ENCODE assay signal across 35 cellular contexts in genomic region chr4:14545796-14546195, GRCh38.
"Had no signal": no experiment of that assay in that cellular context is flagged by ENCODE, and none has a peak within 500 bp of the region (broad histone marks: within the 10 kb centered on the region; RNA-seq: fewer than 3 reads in every experiment).

No MANE protein-coding gene starts in this region.

- H3K36me3 ChIP-seq: MG63 had no signal

- H3K4me2 ChIP-seq: KMS-11 had no signal

- H3K9me3 ChIP-seq: MG63 had no signal

- H3K9ac ChIP-seq: KMS-11 had no signal

- H3K27ac ChIP-seq: KMS-11 had no signal

- DNase-seq: Karpas-422, Kasumi-1, KBM-7, KG1, MG63, MV-4-11, NCI-H1048, NCI-H1092, NCI-H1092 treated with DMSO at 0.1 percent for 48 hours, NCI-H1105, NCI-H1105 treated with DMSO at 0.1 percent for 48 hours, NCI-H1417, NCI-H1417 treated with DMSO at 0.1 percent for 48 hours, NCI-H1436, NCI-H1436 treated with DMSO at 0.1 percent for 48 hours, NCI-H146, NCI-H1694, NCI-H1694 treated with DMSO at 0.1 percent for 48 hours, NCI-H187, NCI-H187 treated with DMSO at 0.1 percent for 48 hours, NCI-H1930, NCI-H2029, NCI-H2029 treated with DMSO at 0.1 percent for 48 hours, NCI-H2081, NCI-H2081 treated with DMSO at 0.1 percent for 48 hours, NCI-H2107, NCI-H2171, NCI-H2171 treated with DMSO at 0.1 percent for 48 hours, NCI-H2227 treated with DMSO at 0.1 percent for 48 hours, NCI-H226, NCI-H345, NCI-H446, NCI-H446 treated with DMSO at 0.1 percent for 48 hours, NCI-H510A had no signal

- H3K4me3 ChIP-seq: MG63 had no signal

- H3K27me3 ChIP-seq: MG63 had no signal
